ENCODE assay signal across 1 cellular context in genomic region chr5:134887593-134888159, GRCh38.
TF ChIP-seq lines count a peak whose summit lies in the region.

No MANE protein-coding gene starts in this region.

TF ChIP-seq in H1, 55 proteins besides CTCF, POLR2A, EP300 and RAD21:
- TF ChIP-seq FOSL1 (IDR thresholded peaks at IDR 0.05; ENCODE audit: insufficient read depth, low read depth, low read length): no peak
- no peak for TF ChIP-seq EZH2 (IDR thresholded peaks at IDR 0.05; ENCODE audit: low read depth, low read length, severe bottlenecking)
- no peak for TF ChIP-seq TCF12 (IDR thresholded peaks at IDR 0.05; ENCODE audit: low read depth, low read length)
- TF ChIP-seq ZNF274 (IDR thresholded peaks at IDR 0.05; ENCODE audit: borderline replicate concordance, extremely low read depth, low read length): no peak
- no peak for TF ChIP-seq ATF2 (IDR thresholded peaks at IDR 0.05; ENCODE audit: low read length)
- TF ChIP-seq KDM1A (IDR thresholded peaks at IDR 0.05; ENCODE audit: borderline replicate concordance, low read length): no peak
- TF ChIP-seq SAP30 (IDR thresholded peaks at IDR 0.05; ENCODE audit: insufficient read depth, insufficient replicate concordance, low read length): no peak
- TF ChIP-seq CREB1 (IDR thresholded peaks at IDR 0.05): no peak
- no peak for TF ChIP-seq BCL11A (IDR thresholded peaks at IDR 0.05; ENCODE audit: low read depth in 2 of 2, low read length in 2 of 2)
- no peak for TF ChIP-seq EGR1 (IDR thresholded peaks at IDR 0.05; ENCODE audit: borderline replicate concordance, low read depth, low read length)
- no peak for TF ChIP-seq PHF8 (conservative IDR thresholded peaks at IDR 0.05; ENCODE audit: low read depth, low read length)
- no peak for TF ChIP-seq KDM5A (IDR thresholded peaks at IDR 0.05; ENCODE audit: low read length)
- no peak for TF ChIP-seq SIN3A (conservative IDR thresholded peaks at IDR 0.05 in 1 of 2, IDR thresholded peaks at IDR 0.05 in 1 of 2; ENCODE audit: low read depth in 1 of 2, low read length in 2 of 2)
- TF ChIP-seq MAFK (IDR thresholded peaks at IDR 0.05; ENCODE audit: low read depth, low read length): no peak
- no peak for TF ChIP-seq CHD2 (IDR thresholded peaks at IDR 0.05; ENCODE audit: low read length)
- no peak for TF ChIP-seq GABPA (IDR thresholded peaks at IDR 0.05; ENCODE audit: borderline replicate concordance, insufficient read depth, low read length)
- no peak for TF ChIP-seq MAX (IDR thresholded peaks at IDR 0.05)
- TF ChIP-seq CHD7 (IDR thresholded peaks at IDR 0.05; ENCODE audit: insufficient replicate concordance, low read length): no peak
